ENCODE assay signal across 15 cellular contexts in the genomic region with DNA sequence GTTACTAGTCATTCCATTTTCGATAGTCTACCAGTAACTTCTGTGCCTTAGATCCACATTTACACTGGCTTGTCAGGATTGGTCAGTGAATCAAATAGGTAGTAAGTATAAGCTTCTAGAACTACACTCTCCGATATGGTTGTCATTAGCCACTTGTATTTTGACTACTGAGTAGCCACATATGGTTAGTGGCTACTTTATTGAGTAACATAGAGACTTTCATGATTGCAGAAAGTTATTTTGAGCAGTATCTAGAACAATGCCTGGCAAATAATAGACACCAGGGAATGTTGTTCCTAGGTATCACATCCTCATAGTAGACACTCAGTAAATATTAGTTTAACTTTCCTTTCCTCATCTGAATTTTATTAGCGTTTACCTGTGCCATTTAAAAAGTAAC.
DNase-seq lines count a peak whose midpoint lies in the region; ATAC-seq, FAIRE-seq and TF ChIP-seq lines count a peak whose summit lies in the region.
"Had no signal": no experiment of that assay in that cellular context is flagged by ENCODE, and none has a peak within 500 bp of the region (broad histone marks: within the 10 kb centered on the region; RNA-seq: fewer than 3 reads in every experiment).

No MANE protein-coding gene starts in this region.

- no peak for TF ChIP-seq RAD21 in HepG2 (CRISPR knock-in tag; IDR thresholded peaks at IDR 0.05)

- no peak for TF ChIP-seq CTCF in smooth muscle cell (IDR thresholded peaks at IDR 0.05; ENCODE audit: borderline replicate concordance, insufficient read depth, poor library complexity, severe bottlenecking)
- TF ChIP-seq CTCF in HepG2 (CRISPR knock-in tag; IDR thresholded peaks at IDR 0.05), result no peak

- H3F3A ChIP-seq in smooth muscle cell (ENCODE audit: low read depth), result peaks cover 4% of the 10 kb centered on the region

- peaks cover 28% of the 10 kb centered on the region for H4K20me1 ChIP-seq in smooth muscle cell (ENCODE audit: low read depth)
- H4K20me1 ChIP-seq in HepG2 (ENCODE audit: insufficient read depth, low read length), result no peaks in the 10 kb centered on the region

- H3K36me3 ChIP-seq in smooth muscle cell (ENCODE audit: low read depth) (no peaks in the 10 kb centered on the region), HepG2 (replicated peaks in 1 of 2; ENCODE audit: control insufficient read depth in 1 of 2, insufficient read depth in 2 of 2, low read length in 2 of 2) (peaks cover 9 to 24% of the 10 kb centered on the region in 2 experiments; a peak in 4 of 5 replicates)
- H3K36me3 ChIP-seq: breast epithelium, right atrium auricular region had no signal

- in situ Hi-C loops in HepG2 (cut with HindIII; ENCODE audit: extremely low pct_ligation_motif_present, low pct_unique_long_range_greater_than_20kb), result no loop called here

- CTCF ChIA-PET in HepG2 (lab: Yijun Ruan, JAX; ENCODE audit: low intra/inter-chr PET ratio, low total read pairs), result no interaction called here

- no peak overlapping the region for H3K4me3 ChIP-seq in smooth muscle cell
- no peak overlapping the region for H3K4me3 ChIP-seq in HepG2 (replicated peaks in 1 of 3; ENCODE audit: insufficient read depth in 1 of 3, low read depth in 2 of 3, low read length in 3 of 3)
- H3K4me3 ChIP-seq: breast epithelium, right atrium auricular region had no signal

- POLR2A ChIA-PET in HepG2 (lab: Yijun Ruan, JAX), result no interaction called here

- TF ChIP-seq EP300 in HepG2 (IDR thresholded peaks at IDR 0.05; ENCODE audit: low read depth in 2 of 2, low read length in 2 of 2), result no peak
- no peak for TF ChIP-seq EP300 in HepG2 (CRISPR knock-in tag; IDR thresholded peaks at IDR 0.05; ENCODE audit: borderline replicate concordance)

- intact Hi-C loops in HepG2 (cut with micrococcal nuclease; ENCODE audit: unreplicated experiment), result no loop called here

- peaks cover 6% of the 10 kb centered on the region for H3K79me2 ChIP-seq in smooth muscle cell (ENCODE audit: low read depth)
- H3K79me2 ChIP-seq in HepG2 (ENCODE audit: insufficient read depth, low read length), result no peaks in the 10 kb centered on the region

- no TSS peak for BruUV-seq in HepG2 (replicated peaks; lab: Mats Ljungman, UMichigan)

- ATAC-seq in GM18873 (IDR thresholded peaks at IDR 0.05; ENCODE audit: low FRiP score, unreplicated experiment) (peak; percentile 79), HG02588 (IDR thresholded peaks at IDR 0.05; ENCODE audit: unreplicated experiment) (peak; percentile 85), HG03378 (IDR thresholded peaks at IDR 0.05; ENCODE audit: unreplicated experiment) (peak; percentile 85), HepG2 (no peak)
- ATAC-seq: activated CD8-positive, alpha-beta T cell treated with anti-CD3 and anti-CD28 coated beads, Interleukin-2, amount 10 ng/mL, durations not matched to agents 7 days and 5 days had no signal

- H2AFZ ChIP-seq in smooth muscle cell (ENCODE audit: low read depth) (no peak overlapping the region), HepG2 (ENCODE audit: low read length) (no peak overlapping the region)

- H3K4me2 ChIP-seq in smooth muscle cell, result peak overlapping the region; percentile 3
- H3K4me2 ChIP-seq in HepG2 (ENCODE audit: low read depth, low read length), result no peak overlapping the region

- no peak for TF ChIP-seq POLR2A in HepG2 (IDR thresholded peaks at IDR 0.05; ENCODE audit: insufficient read depth in 1 of 2, low read depth in 2 of 2, low read length in 2 of 2)

- H3K27me3 ChIP-seq in smooth muscle cell (ENCODE audit: low read depth), result no peaks in the 10 kb centered on the region
- no peaks in the 10 kb centered on the region for H3K27me3 ChIP-seq in HepG2 (ENCODE audit: control insufficient read depth in 1 of 2, insufficient read depth in 2 of 2, low read length in 2 of 2)
- H3K27me3 ChIP-seq: breast epithelium, right atrium auricular region had no signal

- no peak for FAIRE-seq in HepG2 (lab: Jason Lieb, UNC)
- FAIRE-seq: endometrium had no signal

- H3K9me3 ChIP-seq in smooth muscle cell (replicated peaks; ENCODE audit: low read depth) (no peaks in the 10 kb centered on the region), HepG2 (ENCODE audit: low read length) (no peaks in the 10 kb centered on the region)
- H3K9me3 ChIP-seq: breast epithelium, right atrium auricular region had no signal

- H3K27ac ChIP-seq in smooth muscle cell (ENCODE audit: low read depth) (no peak overlapping the region), HepG2 (ENCODE audit: extremely low read length, insufficient read depth, low read length) (no peak overlapping the region)
- H3K27ac ChIP-seq: breast epithelium, right atrium auricular region had no signal

- H3K9ac ChIP-seq in smooth muscle cell (ENCODE audit: low read depth), result no peak overlapping the region
- no peak overlapping the region for H3K9ac ChIP-seq in HepG2 (ENCODE audit: insufficient read depth, low read depth, low read length)

- DNase-seq in smooth muscle cell (lab: John Stamatoyannopoulos, UW; ENCODE audit: unreplicated experiment) (no peak), HepG2 (ENCODE audit: low spot score) (no peak), NCI-H510A treated with DMSO at 0.1 percent for 48 hours (lab: John Stamatoyannopoulos, UW) (no peak)
- DNase-seq in stimulated activated naive CD4-positive, alpha-beta T cell (lab: John Stamatoyannopoulos, UW), result no peak
- DNase-seq: activated CD8-positive, alpha-beta T cell treated with anti-CD3 and anti-CD28 coated beads, Interleukin-2, amount 10 ng/mL, durations not matched to agents 7 days and 5 days; activated naive CD4-positive, alpha-beta T cell; NCI-H1436; NCI-H526; substantia nigra had no signal

- H3K4me1 ChIP-seq in smooth muscle cell (ENCODE audit: low read depth), result no peaks in the 10 kb centered on the region
- no peaks in the 10 kb centered on the region for H3K4me1 ChIP-seq in HepG2 (ENCODE audit: insufficient read depth, low read length)
- H3K4me1 ChIP-seq: breast epithelium, right atrium auricular region had no signal

- 74% methylated on average over 3 of the region's 3 CpGs for WGBS in smooth muscle cell (ENCODE audit: low lambda C conversion rate)
- WGBS in HepG2 (ENCODE audit: low lambda C conversion rate), result 97% methylated on average over 3 of the region's 3 CpGs

TF ChIP-seq in HepG2, 621 proteins besides CTCF, POLR2A, EP300 and RAD21:
- TF ChIP-seq ZSCAN22 (CRISPR knock-in tag; IDR thresholded peaks at IDR 0.05), result no peak
- TF ChIP-seq, protein P1, sequence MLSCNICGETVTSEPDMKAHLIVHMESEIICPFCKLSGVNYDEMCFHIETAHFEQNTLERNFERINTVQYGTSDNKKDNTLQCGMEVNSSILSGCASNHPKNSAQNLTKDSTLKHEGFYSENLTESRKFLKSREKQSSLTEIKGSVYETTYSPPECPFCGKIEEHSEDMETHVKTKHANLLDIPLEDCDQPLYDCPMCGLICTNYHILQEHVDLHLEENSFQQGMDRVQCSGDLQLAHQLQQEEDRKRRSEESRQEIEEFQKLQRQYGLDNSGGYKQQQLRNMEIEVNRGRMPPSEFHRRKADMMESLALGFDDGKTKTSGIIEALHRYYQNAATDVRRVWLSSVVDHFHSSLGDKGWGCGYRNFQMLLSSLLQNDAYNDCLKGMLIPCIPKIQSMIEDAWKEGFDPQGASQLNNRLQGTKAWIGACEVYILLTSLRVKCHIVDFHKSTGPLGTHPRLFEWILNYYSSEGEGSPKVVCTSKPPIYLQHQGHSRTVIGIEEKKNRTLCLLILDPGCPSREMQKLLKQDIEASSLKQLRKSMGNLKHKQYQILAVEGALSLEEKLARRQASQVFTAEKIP (CRISPR knock-in tag; IDR thresholded peaks at IDR 0.05; ENCODE audit: borderline replicate concordance), result no peak
- TF ChIP-seq ZNF34 (CRISPR knock-in tag; IDR thresholded peaks at IDR 0.05; ENCODE audit: borderline replicate concordance), result no peak
- TF ChIP-seq, protein P2, sequence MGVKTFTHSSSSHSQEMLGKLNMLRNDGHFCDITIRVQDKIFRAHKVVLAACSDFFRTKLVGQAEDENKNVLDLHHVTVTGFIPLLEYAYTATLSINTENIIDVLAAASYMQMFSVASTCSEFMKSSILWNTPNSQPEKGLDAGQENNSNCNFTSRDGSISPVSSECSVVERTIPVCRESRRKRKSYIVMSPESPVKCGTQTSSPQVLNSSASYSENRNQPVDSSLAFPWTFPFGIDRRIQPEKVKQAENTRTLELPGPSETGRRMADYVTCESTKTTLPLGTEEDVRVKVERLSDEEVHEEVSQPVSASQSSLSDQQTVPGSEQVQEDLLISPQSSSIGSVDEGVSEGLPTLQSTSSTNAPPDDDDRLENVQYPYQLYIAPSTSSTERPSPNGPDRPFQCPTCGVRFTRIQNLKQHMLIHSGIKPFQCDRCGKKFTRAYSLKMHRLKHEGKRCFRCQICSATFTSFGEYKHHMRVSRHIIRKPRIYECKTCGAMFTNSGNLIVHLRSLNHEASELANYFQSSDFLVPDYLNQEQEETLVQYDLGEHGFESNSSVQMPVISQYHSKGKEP (CRISPR knock-in tag; IDR thresholded peaks at IDR 0.05), result no peak
- TF ChIP-seq KDM2A (CRISPR knock-in tag; IDR thresholded peaks at IDR 0.05; ENCODE audit: borderline replicate concordance, low read depth), result no peak
- TF ChIP-seq, protein P3, sequence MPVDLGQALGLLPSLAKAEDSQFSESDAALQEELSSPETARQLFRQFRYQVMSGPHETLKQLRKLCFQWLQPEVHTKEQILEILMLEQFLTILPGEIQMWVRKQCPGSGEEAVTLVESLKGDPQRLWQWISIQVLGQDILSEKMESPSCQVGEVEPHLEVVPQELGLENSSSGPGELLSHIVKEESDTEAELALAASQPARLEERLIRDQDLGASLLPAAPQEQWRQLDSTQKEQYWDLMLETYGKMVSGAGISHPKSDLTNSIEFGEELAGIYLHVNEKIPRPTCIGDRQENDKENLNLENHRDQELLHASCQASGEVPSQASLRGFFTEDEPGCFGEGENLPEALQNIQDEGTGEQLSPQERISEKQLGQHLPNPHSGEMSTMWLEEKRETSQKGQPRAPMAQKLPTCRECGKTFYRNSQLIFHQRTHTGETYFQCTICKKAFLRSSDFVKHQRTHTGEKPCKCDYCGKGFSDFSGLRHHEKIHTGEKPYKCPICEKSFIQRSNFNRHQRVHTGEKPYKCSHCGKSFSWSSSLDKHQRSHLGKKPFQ (CRISPR knock-in tag; IDR thresholded peaks at IDR 0.05; ENCODE audit: insufficient replicate concordance), result no peak
- TF ChIP-seq THYN1 (CRISPR knock-in tag; IDR thresholded peaks at IDR 0.05; ENCODE audit: borderline replicate concordance, low read depth), result no peak
